In the genomic region with DNA sequence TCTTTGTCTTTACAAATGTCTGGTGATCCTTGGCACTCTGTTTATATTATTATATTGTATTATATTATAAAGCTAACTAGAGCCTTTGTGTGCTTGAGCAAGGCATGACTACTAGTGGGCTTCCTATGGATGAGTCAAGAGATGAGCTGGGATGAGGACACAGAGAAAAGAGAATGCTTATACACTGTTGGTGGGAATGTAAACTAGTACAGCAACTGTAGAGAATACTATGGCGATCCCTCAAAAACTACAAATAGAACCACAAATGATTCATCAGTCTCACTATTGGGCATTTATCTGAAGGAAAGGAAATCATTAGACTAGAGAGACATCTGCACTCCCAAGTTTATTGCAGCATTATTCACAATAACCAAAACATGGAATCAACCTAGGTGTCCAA, we compare ENCODE assay signal across 19 cellular contexts.
"Had no signal": no experiment of that assay in that cellular context is flagged by ENCODE, and none has a peak within 500 bp of the region (broad histone marks: within the 10 kb centered on the region; RNA-seq: fewer than 3 reads in every experiment).

No MANE protein-coding gene starts in this region.

- H3K36me3 Mint-ChIP-seq: activated naive CD8-positive, alpha-beta T cell treated with anti-CD3 and anti-CD28 coated beads for 36 hours had no signal

- H3K4me1 ChIP-seq: ascending aorta, left lung, prostate gland, sigmoid colon, upper lobe of right lung had no signal

- H3K4me3 ChIP-seq: ascending aorta, left lung, prostate gland, sigmoid colon, upper lobe of right lung had no signal

- H3K27me3 ChIP-seq: ascending aorta, left lung, sigmoid colon, upper lobe of right lung had no signal

- H3K4me3 Mint-ChIP-seq: activated naive CD8-positive, alpha-beta T cell treated with anti-CD3 and anti-CD28 coated beads for 36 hours; activated T-cell treated with anti-CD3 and anti-CD28 coated beads, Interleukin-2, amount 50 U/mL, for 4 hours; effector memory CD8-positive, alpha-beta T cell; nephron; stimulated activated naive CD8-positive, alpha-beta T cell treated with anti-CD3 and anti-CD28 coated beads, Interleukin-15, Interleukin-2, amounts not matched to agents 100 ng/mL and 50 ng/mL, for 24 hours; T-helper 17 cell had no signal

- H3K4me1 Mint-ChIP-seq: activated naive CD8-positive, alpha-beta T cell treated with anti-CD3 and anti-CD28 coated beads for 36 hours; nephron had no signal

- DNase-seq: activated CD4-positive, alpha-beta T cell treated with anti-CD3 and anti-CD28 coated beads, Interleukin-2, amount 50 U/mL, for 48 hours; activated CD4-positive, CD25-positive, alpha-beta regulatory T cell treated with anti-CD3 and anti-CD28 coated beads, Interleukin-2, amount 50 U/mL, for 72 hours; activated gamma-delta T cell; activated naive CD8-positive, alpha-beta T cell treated with anti-CD3 and anti-CD28 coated beads for 36 hours; activated T-cell treated with anti-CD3 and anti-CD28 coated beads, Interleukin-2, amount 50 U/mL, for 4 hours; caudate nucleus; effector memory CD8-positive, alpha-beta T cell; head of caudate nucleus; left lung; mesendoderm; occipital lobe; sigmoid colon; stimulated activated CD4-positive, alpha-beta T cell treated with anti-CD3 and anti-CD28 coated beads, Interleukin-4, amount 100 ng/mL, for 24 hours; T-helper 17 cell; upper lobe of right lung had no signal

- H3K27ac Mint-ChIP-seq: activated naive CD8-positive, alpha-beta T cell treated with anti-CD3 and anti-CD28 coated beads for 36 hours; effector memory CD8-positive, alpha-beta T cell; nephron; stimulated activated naive CD8-positive, alpha-beta T cell treated with anti-CD3 and anti-CD28 coated beads, Interleukin-15, Interleukin-2, amounts not matched to agents 100 ng/mL and 50 ng/mL, for 24 hours; T-helper 17 cell had no signal

- H3K9me3 Mint-ChIP-seq: activated naive CD8-positive, alpha-beta T cell treated with anti-CD3 and anti-CD28 coated beads for 36 hours; activated T-cell treated with anti-CD3 and anti-CD28 coated beads, Interleukin-2, amount 50 U/mL, for 4 hours; effector memory CD8-positive, alpha-beta T cell; nephron; stimulated activated naive CD8-positive, alpha-beta T cell treated with anti-CD3 and anti-CD28 coated beads, Interleukin-15, Interleukin-2, amounts not matched to agents 100 ng/mL and 50 ng/mL, for 24 hours had no signal

- ATAC-seq: activated T-cell treated with anti-CD3 and anti-CD28 coated beads, Interleukin-2, amount 50 U/mL, for 4 hours; effector memory CD8-positive, alpha-beta T cell; left lung; T-helper 17 cell; upper lobe of right lung had no signal

- H3K36me3 ChIP-seq: ascending aorta, left lung, prostate gland, sigmoid colon, upper lobe of right lung had no signal

- H3K9me3 ChIP-seq: ascending aorta, left lung, prostate gland, sigmoid colon, upper lobe of right lung had no signal

- H3K27ac ChIP-seq: ascending aorta, left lung, prostate gland, sigmoid colon, upper lobe of right lung had no signal
